Comparison of ENCODE assay signal across 19 cellular contexts in the genomic region with DNA sequence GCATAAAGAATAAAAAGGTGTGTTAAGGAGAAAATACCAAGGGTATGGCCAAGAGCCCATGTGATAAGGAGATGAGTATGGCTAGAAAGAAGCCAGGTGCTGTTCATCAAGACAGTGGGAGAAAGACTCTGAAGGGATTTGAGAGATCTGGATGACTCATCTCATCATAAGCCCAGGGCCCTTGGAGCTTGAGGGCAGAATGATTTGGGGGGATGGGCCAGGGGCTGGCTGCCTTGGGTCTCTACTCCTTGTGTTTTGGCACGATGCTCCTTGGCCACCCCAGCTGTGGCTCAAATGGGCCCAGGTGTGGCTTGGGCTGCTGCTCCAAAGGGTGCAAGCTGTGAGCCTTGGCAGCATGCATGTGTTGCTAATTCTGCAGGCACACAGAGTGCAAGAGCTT. TPM values are rescaled to one million over a fixed set of nuclear protein-coding genes. Genes with fewer than 3 reads are reported as not detected.
A peak's percentile ranks its signal among the peaks of the same experiment; 100 is the strongest.
DNase-seq lines count a peak whose midpoint lies in the region; ATAC-seq, FAIRE-seq and TF ChIP-seq lines count a peak whose summit lies in the region.
"Had no signal": no experiment of that assay in that cellular context is flagged by ENCODE, and none has a peak within 500 bp of the region (broad histone marks: within the 10 kb centered on the region; RNA-seq: fewer than 3 reads in every experiment).

No MANE protein-coding gene starts in this region.

- H3K27ac ChIP-seq in A673 (ENCODE audit: low read depth, low read length, poor library complexity, severe bottlenecking), result no peak overlapping the region
- no peak overlapping the region for H3K27ac ChIP-seq in PC-3 (ENCODE audit: low read length)
- H3K27ac ChIP-seq in right cardiac atrium (ENCODE audit: low read length), result no peak overlapping the region
- H3K27ac ChIP-seq: ovary had no signal

- peak; percentile 45 for FAIRE-seq in GM18507 (lab: Jason Lieb, UNC)
- FAIRE-seq: endothelial cell of umbilical vein had no signal

- H3K9me3 ChIP-seq in A673 (ENCODE audit: low read depth, low read length, poor library complexity, severe bottlenecking) (no peaks in the 10 kb centered on the region), PC-3 (ENCODE audit: low read length) (no peaks in the 10 kb centered on the region), right cardiac atrium (ENCODE audit: control insufficient read depth, low read length) (no peaks in the 10 kb centered on the region)
- H3K9me3 ChIP-seq: ovary, spleen had no signal

- H3K9me2 ChIP-seq in PC-3 (replicated peaks; ENCODE audit: low read length), result no peaks in the 10 kb centered on the region

- no peaks in the 10 kb centered on the region for H3F3A ChIP-seq in PC-3 (ENCODE audit: low read length, unreplicated experiment)

- H3K4me3 ChIP-seq in A673 (ENCODE audit: low read depth, low read length, poor library complexity, severe bottlenecking), result no peak overlapping the region
- H3K4me3 ChIP-seq in PC-3 (ENCODE audit: low read length), result no peak overlapping the region
- H3K4me3 ChIP-seq in fibroblast of villous mesenchyme (ENCODE audit: low read depth, low read length), result no peak overlapping the region
- no peak overlapping the region for H3K4me3 ChIP-seq in right cardiac atrium (ENCODE audit: low read length)
- H3K4me3 ChIP-seq: ovary, spleen had no signal

- BruUV-seq in A673 (replicated peaks; lab: Mats Ljungman, UMichigan) (no TSS peak), PC-3 (replicated peaks; lab: Mats Ljungman, UMichigan) (no TSS peak)

- no peaks in the 10 kb centered on the region for H3K79me2 ChIP-seq in PC-3 (ENCODE audit: low read length)

- CTCF ChIA-PET in A673 (lab: Charles Lee) (no interaction called here), PC-3 (lab: Charles Lee) (interaction anchor here (0.7 kb wide), 1 partner anchor 11 kb away, joined by 3 read pairs; no protein-coding TSS in a partner anchor)

- no peak for TF ChIP-seq CTCF in A673 (conservative IDR thresholded peaks at IDR 0.05; ENCODE audit: low read depth, low read length)
- TF ChIP-seq CTCF in PC-3 (conservative IDR thresholded peaks at IDR 0.05; ENCODE audit: low read depth, low read length), result no peak
- no peak for TF ChIP-seq CTCF in fibroblast of villous mesenchyme (IDR thresholded peaks at IDR 0.05; ENCODE audit: insufficient read depth, low read depth, low read length)

- ATAC-seq in PC-3 (no peak), GM18505 (IDR thresholded peaks at IDR 0.05; ENCODE audit: unreplicated experiment) (no peak), right cardiac atrium (no peak)
- ATAC-seq: activated CD4-positive, alpha-beta T cell treated with anti-CD3 and anti-CD28 coated beads for 36 hours had no signal

- intact Hi-C loops in A673 (cut with micrococcal nuclease; ENCODE audit: unreplicated experiment) (no loop called here), PC-3 (cut with micrococcal nuclease) (no loop called here), right cardiac atrium (cut with DNase I) (no loop called here)

- no peak overlapping the region for H3K4me2 ChIP-seq in PC-3 (ENCODE audit: low read length)

- H3K36me3 ChIP-seq in A673 (ENCODE audit: insufficient read depth, low read length, poor library complexity, severe bottlenecking) (no peaks in the 10 kb centered on the region), PC-3 (ENCODE audit: low read depth, low read length) (no peaks in the 10 kb centered on the region)
- H3K36me3 ChIP-seq: ovary, spleen had no signal

- H4K20me1 ChIP-seq in PC-3 (ENCODE audit: low read length), result no peaks in the 10 kb centered on the region

- no peak overlapping the region for H3K9ac ChIP-seq in PC-3 (ENCODE audit: low read length)

- H3K27me3 ChIP-seq in A673 (replicated peaks; ENCODE audit: insufficient read depth, low read depth, low read length, poor library complexity) (no peaks in the 10 kb centered on the region), PC-3 (ENCODE audit: low read length) (no peaks in the 10 kb centered on the region), right cardiac atrium (ENCODE audit: control insufficient read depth, insufficient read depth) (no peaks in the 10 kb centered on the region)
- H3K27me3 ChIP-seq: ovary, spleen had no signal

- POLR2A ChIA-PET in A673 (lab: Charles Lee; ENCODE audit: low non-redundant PET), result no interaction called here
- POLR2A ChIA-PET in PC-3 (lab: Charles Lee; ENCODE audit: unreplicated experiment), result no interaction called here

- no peak for TF ChIP-seq POLR2A in GM18505 (IDR thresholded peaks at IDR 0.05; ENCODE audit: borderline replicate concordance, extremely low read depth, insufficient read depth, insufficient read length)

- no peak overlapping the region for H2AFZ ChIP-seq in PC-3 (ENCODE audit: low read length)

- peak; percentile 61 for DNase-seq in A673 (ENCODE audit: low spot score)
- no peak for DNase-seq in GM18507 (ENCODE audit: extremely low spot score, insufficient read length, low read depth)
- peak; percentile 36 for DNase-seq in PC-3
- DNase-seq in fibroblast of villous mesenchyme (ENCODE audit: low read depth), result peak; percentile 33
- no peak for DNase-seq in right cardiac atrium
- no peak for DNase-seq in effector CD4-positive, alpha-beta T cell
- no peak for DNase-seq in NOMO-1 (lab: John Stamatoyannopoulos, UW; ENCODE audit: unreplicated experiment in 2 of 2)
- DNase-seq: activated CD4-positive, alpha-beta T cell treated with anti-CD3 and anti-CD28 coated beads for 36 hours; activated naive CD8-positive, alpha-beta T cell treated with anti-CD3 and anti-CD28 coated beads, Interleukin-2, amount 10 ng/mL, durations not matched to agents 7 days and 5 days; activated T-cell treated with anti-CD3 and anti-CD28 coated beads for 4 hours; central memory CD4-positive, alpha-beta T cell; DMS53; kidney glomerular epithelial cell; NCI-H1417 treated with DMSO at 0.1 percent for 48 hours; ovary; spleen; T-helper 2 cell had no signal

- H3K4me1 ChIP-seq in A673 (ENCODE audit: insufficient read depth, low read length, poor library complexity, severe bottlenecking), result peaks cover 17% of the 10 kb centered on the region
- no peaks in the 10 kb centered on the region for H3K4me1 ChIP-seq in PC-3 (ENCODE audit: insufficient read depth, low read length)
- H3K4me1 ChIP-seq in right cardiac atrium (ENCODE audit: control insufficient read depth, insufficient read depth, low read length), result no peaks in the 10 kb centered on the region

- 59% methylated on average over 1 of the region's 1 CpG for WGBS in right cardiac atrium

RNA-seq across cellular contexts. Expression of a gene that starts 14.5 kb away (rescaled TPM):
- total RNA-seq in A673 (2021) (not detected in 2 replicates), PC-3 (2014; rRNA removed) (not detected in 2 replicates), fibroblast of villous mesenchyme (not detected in 2 replicates), right cardiac atrium (not detected)
- polyA plus RNA-seq in right cardiac atrium, result not detected
- total RNA-seq: activated CD4-positive, alpha-beta T cell treated with anti-CD3 and anti-CD28 coated beads for 36 hours; activated naive CD8-positive, alpha-beta T cell treated with anti-CD3 and anti-CD28 coated beads, Interleukin-2, amount 10 ng/mL, durations not matched to agents 7 days and 5 days; endothelial cell of umbilical vein; ovary had no signal
- polyA plus RNA-seq: endothelial cell of umbilical vein had no signal

RNA-seq across cellular contexts. Expression of a gene that starts 55.9 kb away (rescaled TPM):
- 290 and 302 TPM in 2 replicates for total RNA-seq in A673 (2021)
- 1,274 and 1,459 TPM in 2 replicates for total RNA-seq in PC-3 (2014; rRNA removed)
- 157 and 178 TPM in 2 replicates for total RNA-seq in fibroblast of villous mesenchyme
- 100 to 1,000 TPM; 295 to 331 (median 321) TPM for total RNA-seq in right cardiac atrium
- 228 TPM for polyA plus RNA-seq in right cardiac atrium

Comparison
In these comparisons a context has a peak if more than half of its experiments do, and no peak if none do; other contexts are left out.
1. DNase-seq: peak in A673 (single experiment), PC-3 (single experiment) and fibroblast of villous mesenchyme (single experiment); none in GM18507 (single experiment), right cardiac atrium (0 of 3), effector CD4-positive, alpha-beta T cell (single experiment) and NOMO-1 (0 of 2).